ENCODE assay signal across 8 cellular contexts in genomic region chr16:57299009-57299718, GRCh38. TPM values are rescaled to one million over a fixed set of nuclear protein-coding genes. Genes with fewer than 3 reads are reported as not detected.
DNase-seq lines count a peak whose midpoint lies in the region; ATAC-seq and TF ChIP-seq lines count a peak whose summit lies in the region.

No MANE protein-coding gene starts in this region.

- no peaks in the 10 kb centered on the region for H3K9me3 ChIP-seq in body of pancreas
- no peaks in the 10 kb centered on the region for H3K9me3 ChIP-seq in left lung

- peak overlapping the region; percentile 76 for H2AFZ ChIP-seq in ACC112 (ENCODE audit: low read length, unreplicated experiment)

- H3K4me3 ChIP-seq in ACC112 (ENCODE audit: low read depth, low read length) (peak overlapping the region; percentile 80), body of pancreas (no peak overlapping the region), left lung (peak overlapping the region; percentile 21 to 43)

- no peak for TF ChIP-seq POLR2A in body of pancreas (IDR thresholded peaks at IDR 0.05)

- no peaks in the 10 kb centered on the region for H3K36me3 ChIP-seq in ACC112 (ENCODE audit: insufficient read depth, low read length)
- H3K36me3 ChIP-seq in body of pancreas (replicated peaks in 1 of 2; ENCODE audit: insufficient read depth in 1 of 2, low read depth in 2 of 2) = no peaks in the 10 kb centered on the region
- H3K36me3 ChIP-seq in left lung = no peaks in the 10 kb centered on the region

- 17 to 23% methylated on average over 14 of the region's 14 CpGs for WGBS in body of pancreas, 2 donors

- H3K27me3 ChIP-seq in ACC112 (ENCODE audit: insufficient read depth, low read length) (no peaks in the 10 kb centered on the region), body of pancreas (no peaks in the 10 kb centered on the region), left lung (peaks cover 0 to 3% of the 10 kb centered on the region in 2 donors)

- H3K79me2 ChIP-seq in ACC112 (ENCODE audit: control insufficient read depth, insufficient read depth, low read length, unreplicated experiment) = no peaks in the 10 kb centered on the region

- DNase-seq in NCI-H2227 treated with DMSO at 0.1 percent for 48 hours (lab: John Stamatoyannopoulos, UW) (peak; percentile 39), body of pancreas (peak in 2 of 4 donors; percentile 6 to 56), left lung (peak in 1 of 2 donors; percentile 45), cerebellar nuclear complex (lab: John Stamatoyannopoulos, UW) (no peak)

- H3K27ac ChIP-seq in ACC112 (ENCODE audit: low read depth, low read length) = peak overlapping the region; percentile 37
- H3K27ac ChIP-seq in body of pancreas = peak overlapping the region; percentile 78 to 90 (median 86)
- peak overlapping the region; percentile 81 to 90 for H3K27ac ChIP-seq in left lung
- H3K27ac ChIP-seq in temporal lobe (ENCODE audit: low read depth, low read length) = peak overlapping the region; percentile 84

- intact Hi-C loops in body of pancreas (cut with DNase I) = no loop called here
- intact Hi-C loops in left lung (cut with DNase I) = loop anchor here in 1 of 2 donors (10.0 kb wide), 1 partner anchor 214 kb away; no protein-coding TSS in a partner anchor

- ATAC-seq in HG02840 (IDR thresholded peaks at IDR 0.05; ENCODE audit: low FRiP score, unreplicated experiment) (peak; percentile 15), body of pancreas (peak; percentile 7), left lung (peak; percentile 29)

- TF ChIP-seq CTCF in GM12873 (IDR thresholded peaks at IDR 0.05; ENCODE audit: insufficient read depth, low read depth, low read length, missing control alignments) (peak; percentile 29), body of pancreas (IDR thresholded peaks at IDR 0.05) (no peak), left lung (IDR thresholded peaks at IDR 0.05) (peak in 1 of 2 donors; percentile 16)

- H3K4me1 ChIP-seq in ACC112 (ENCODE audit: control insufficient read depth, insufficient read depth, low read length, unreplicated experiment) (peaks cover 7% of the 10 kb centered on the region), body of pancreas (peaks cover 28% of the 10 kb centered on the region), left lung (peaks cover 8 to 21% of the 10 kb centered on the region in 2 donors)

RNA-seq across cellular contexts. Expression of gene PLLP, which starts 14.7 kb away (rescaled TPM):
- total RNA-seq in body of pancreas (10 to 100 TPM; 32.9 to 43.2 TPM), left lung (10 to 100 TPM; 50.6 to 70.6 TPM), temporal lobe (1.5 TPM)

RNA-seq across cellular contexts. Expression of gene ARL2BP, which starts 54.1 kb away (rescaled TPM):
- total RNA-seq in body of pancreas = 10 to 100 TPM; 15.8 to 21.5 TPM
- total RNA-seq in left lung = 10 to 100 TPM; 51.4 to 69.3 TPM
- total RNA-seq in temporal lobe = 40.3 TPM

RNA-seq across cellular contexts. Expression of gene CCL22, which starts 59.4 kb away (rescaled TPM):
- total RNA-seq in body of pancreas (not detected), left lung (1 to 10 TPM; 1.6 to 2.4 TPM), temporal lobe (not detected)

Comparison
In these comparisons a context has a peak if more than half of its experiments do, and no peak if none do; other contexts are left out.
1. H3K4me3 ChIP-seq: peak in ACC112 (single experiment) and left lung (2 of 2); none in body of pancreas (0 of 2).
2. RNA of gene PLLP, which starts 14.7 kb away (total RNA-seq): 50.6 to 70.6 TPM in left lung and 32.9 to 43.2 TPM in body of pancreas; 1.5 TPM in temporal lobe (single experiment); every median in the first group is over 10 times any median in the second.
3. Peak in every context shown above with its lines, with median percentiles within 50 percentile points of each other: H3K27ac ChIP-seq and ATAC-seq.